ENCODE assay signal across 12 cellular contexts in the genomic region with DNA sequence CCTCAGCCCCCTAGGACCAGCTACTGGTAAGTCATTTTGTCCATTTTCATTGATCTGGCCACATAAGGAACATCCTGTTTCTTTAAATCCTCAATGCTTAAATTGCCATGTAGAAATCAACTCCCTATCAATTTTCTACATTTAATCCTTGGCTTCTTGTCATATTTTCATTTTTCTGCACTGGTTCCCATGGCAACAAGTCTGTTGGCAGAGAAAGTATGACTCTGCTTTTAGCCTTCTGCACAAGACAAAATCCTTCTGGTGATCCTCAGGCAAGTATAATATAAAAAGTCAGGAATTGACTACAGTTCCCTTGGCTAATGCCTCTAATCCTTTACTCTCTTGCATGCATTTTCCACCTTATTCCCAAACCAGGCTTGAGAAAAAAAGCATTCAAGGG.
DNase-seq lines count a peak whose midpoint lies in the region; ATAC-seq and TF ChIP-seq lines count a peak whose summit lies in the region.
"Had no signal": no experiment of that assay in that cellular context is flagged by ENCODE, and none has a peak within 500 bp of the region (broad histone marks: within the 10 kb centered on the region; RNA-seq: fewer than 3 reads in every experiment).

No MANE protein-coding gene starts in this region.

- TF ChIP-seq POLR2A in adrenal gland (IDR thresholded peaks at IDR 0.05), result no peak

- intact Hi-C loops in adrenal gland (cut with DNase I) (no loop called here), colonic mucosa (cut with DNase I) (no loop called here)

- H3K9ac ChIP-seq in colonic mucosa (ENCODE audit: low read depth in 2 of 2, low read length in 2 of 2), result no peak overlapping the region

- no peak for TF ChIP-seq CTCF in adrenal gland (IDR thresholded peaks at IDR 0.05)
- no peak for TF ChIP-seq CTCF in fibroblast of the aortic adventitia (IDR thresholded peaks at IDR 0.05; ENCODE audit: insufficient read depth, low read length)
- no peak for TF ChIP-seq CTCF in osteoblast (IDR thresholded peaks at IDR 0.05; ENCODE audit: extremely low read depth, low read depth, low read length)
- no peak for TF ChIP-seq CTCF in colonic mucosa (IDR thresholded peaks at IDR 0.05)

- ATAC-seq in HG03139 (IDR thresholded peaks at IDR 0.05; ENCODE audit: unreplicated experiment), result no peak
- ATAC-seq in HG03342 (IDR thresholded peaks at IDR 0.05; ENCODE audit: unreplicated experiment), result no peak

- H3K36me3 ChIP-seq in adrenal gland (replicated peaks in 1 of 2) (no peaks in the 10 kb centered on the region), osteoblast (ENCODE audit: insufficient read depth, low read length) (no peaks in the 10 kb centered on the region), colonic mucosa (no peaks in the 10 kb centered on the region)
- H3K36me3 ChIP-seq: breast epithelium had no signal

- no peak overlapping the region for H2AFZ ChIP-seq in osteoblast (ENCODE audit: low read length)

- H3K9me3 ChIP-seq in adrenal gland (replicated peaks in 1 of 3) (no peaks in the 10 kb centered on the region), osteoblast (ENCODE audit: low read depth, low read length) (no peaks in the 10 kb centered on the region), colonic mucosa (no peaks in the 10 kb centered on the region)
- H3K9me3 ChIP-seq: breast epithelium, heart left ventricle had no signal

- H3K79me2 ChIP-seq in osteoblast (ENCODE audit: insufficient read depth, low read length), result no peaks in the 10 kb centered on the region

- H3K4me1 ChIP-seq in adrenal gland (replicated peaks in 1 of 2) (peaks cover 20 to 27% of the 10 kb centered on the region in 2 donors), osteoblast (ENCODE audit: insufficient read depth, low read length) (peaks cover 15% of the 10 kb centered on the region), colonic mucosa (no peaks in the 10 kb centered on the region)
- H3K4me1 ChIP-seq: breast epithelium had no signal

- H3K27me3 ChIP-seq in adrenal gland, result no peaks in the 10 kb centered on the region
- H3K27me3 ChIP-seq in osteoblast (ENCODE audit: insufficient read depth, low read length), result no peaks in the 10 kb centered on the region
- H3K27me3 ChIP-seq in colonic mucosa, result no peaks in the 10 kb centered on the region
- H3K27me3 ChIP-seq: breast epithelium, heart left ventricle had no signal

- H3K27ac ChIP-seq in adrenal gland (peak overlapping the region in 3 of 5 donors; percentile 2 to 73 (median 38)), osteoblast (ENCODE audit: low read depth, low read length) (peak overlapping the region; percentile 54), colonic mucosa (no peak overlapping the region)
- H3K27ac ChIP-seq: breast epithelium had no signal

- no peaks in the 10 kb centered on the region for H4K20me1 ChIP-seq in osteoblast (ENCODE audit: insufficient read depth, low read length)

- H3K4me3 ChIP-seq in adrenal gland (no peak overlapping the region), fibroblast of the aortic adventitia (ENCODE audit: low read depth, low read length) (no peak overlapping the region), osteoblast (ENCODE audit: insufficient read depth, low read length) (peak overlapping the region; percentile 2), colonic mucosa (no peak overlapping the region)
- H3K4me3 ChIP-seq: breast epithelium, heart left ventricle, smooth muscle cell had no signal

- peak overlapping the region; percentile 28 for H3K4me2 ChIP-seq in osteoblast (ENCODE audit: insufficient read depth, low read length)
- H3K4me2 ChIP-seq: smooth muscle cell had no signal

- DNase-seq in ELR (ENCODE audit: low read depth) (peak; percentile 17), adrenal gland (peak; percentile 34 to 65 (median 49)), fibroblast of the aortic adventitia (ENCODE audit: low read depth) (peak; percentile 94), osteoblast (ENCODE audit: insufficient read length, low spot score, missing footprints) (no peak), colonic mucosa (no peak), T-helper 2 cell (no peak)
- DNase-seq: NCI-H1105 treated with DMSO at 0.1 percent for 48 hours had no signal

Comparison
In these comparisons a context has a peak if more than half of its experiments do, and no peak if none do; other contexts are left out.
1. DNase-seq: peak in ELR (single experiment), adrenal gland (7 of 7) and fibroblast of the aortic adventitia (single experiment); none in osteoblast (single experiment), colonic mucosa (single experiment) and T-helper 2 cell (0 of 5).